ENCODE assay signal across 20 cellular contexts in the genomic region with DNA sequence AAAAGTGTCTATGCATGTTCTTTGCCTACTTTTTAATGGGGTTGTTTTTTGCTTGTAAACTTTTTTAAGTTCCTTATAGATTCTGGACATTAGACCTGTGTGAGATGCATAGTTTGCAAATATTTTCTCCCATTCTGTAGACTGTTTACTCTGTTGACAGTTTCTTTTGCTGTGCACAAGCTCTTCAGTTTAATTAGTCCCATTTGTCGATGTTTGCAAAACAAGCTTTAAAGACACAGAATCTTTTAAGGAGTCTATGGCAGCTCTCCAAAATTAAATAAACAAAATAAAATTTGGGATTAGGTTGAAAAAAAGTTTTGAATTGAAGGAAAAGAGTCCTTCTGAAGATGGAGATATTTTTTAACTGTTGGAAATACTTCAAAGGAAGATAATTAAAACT.
"Had no signal": no experiment of that assay in that cellular context is flagged by ENCODE, and none has a peak within 500 bp of the region (broad histone marks: within the 10 kb centered on the region; RNA-seq: fewer than 3 reads in every experiment).

No MANE protein-coding gene starts in this region.

- H3K4me1 ChIP-seq: prostate gland had no signal

- H3K4me3 ChIP-seq: ovary, prostate gland, right atrium auricular region, tibial artery had no signal

- H3K9me3 ChIP-seq: neutrophil, ovary, prostate gland, tibial artery had no signal

- H3K36me3 ChIP-seq: neutrophil, ovary, prostate gland, right atrium auricular region, tibial artery had no signal

- H3K27me3 ChIP-seq: foreskin keratinocyte, neutrophil, ovary, right atrium auricular region, tibial artery had no signal

- DNase-seq: activated CD4-positive, alpha-beta T cell treated with anti-CD3 and anti-CD28 coated beads for 1 hour; activated CD4-positive, alpha-beta T cell treated with anti-CD3 and anti-CD28 coated beads, Interleukin-2, amount 50 U/mL, for 1 hour; activated T-cell treated with anti-CD3 and anti-CD28 coated beads, Interleukin-2, amount 50 U/mL, for 1 hour; aorta; caudate nucleus; effector CD4-positive, alpha-beta T cell; erythroblast; foreskin keratinocyte; hippocampal formation; kidney glomerular epithelial cell; left ventricle myocardium superior; mammary epithelial cell; ovary; stimulated activated CD4-positive, alpha-beta T cell treated with anti-CD3 and anti-CD28 coated beads, Interleukin-4, amount 100 ng/mL, for 4 hours; tibial artery; WERI-Rb-1 had no signal

- H3K27ac ChIP-seq: foreskin keratinocyte, neutrophil, ovary, prostate gland, right atrium auricular region, tibial artery, WERI-Rb-1 had no signal

- ATAC-seq: activated naive CD4-positive, alpha-beta T cell treated with anti-CD3 and anti-CD28 coated beads, Interleukin-2, amount 50 U/mL, for 72 hours; foreskin keratinocyte; left ventricle myocardium superior had no signal
